ENCODE assay signal across 20 cellular contexts in the genomic region with DNA sequence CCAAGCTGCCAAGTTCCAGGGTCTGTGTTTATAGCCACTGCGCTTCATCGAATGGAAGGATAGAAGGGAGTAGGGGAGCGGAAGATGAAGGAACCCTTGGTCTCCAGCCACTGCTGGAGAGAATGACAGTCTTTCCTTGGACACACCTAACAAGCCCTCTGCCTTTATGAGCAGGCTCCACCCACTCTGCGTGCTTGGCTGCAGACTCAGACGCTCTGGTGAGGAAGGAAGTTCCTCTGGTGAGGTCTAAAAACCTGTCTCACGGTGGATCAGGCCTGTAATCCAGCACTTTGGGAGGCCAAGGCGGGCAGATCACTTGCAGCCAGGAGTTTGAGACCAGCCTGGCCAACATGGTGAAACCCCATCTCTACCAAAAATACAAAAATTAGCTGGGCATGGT. TPM values are rescaled to one million over a fixed set of nuclear protein-coding genes. Genes with fewer than 3 reads are reported as not detected.
DNase-seq lines count a peak whose midpoint lies in the region; ATAC-seq, FAIRE-seq and TF ChIP-seq lines count a peak whose summit lies in the region.
"Had no signal": no experiment of that assay in that cellular context is flagged by ENCODE, and none has a peak within 500 bp of the region (broad histone marks: within the 10 kb centered on the region; RNA-seq: fewer than 3 reads in every experiment).

No MANE protein-coding gene starts in this region.

- no peak overlapping the region for H3K9ac ChIP-seq in BLaER1 treated with 17β-estradiol and CSF1 and Interleukin-3, amounts not matched to agents 10 nM and 100 nM

- H3K27me3 ChIP-seq in BLaER1 treated with 17β-estradiol and CSF1 and Interleukin-3, amounts not matched to agents 10 nM and 100 nM: no peaks in the 10 kb centered on the region
- H3K27me3 ChIP-seq in bronchial epithelial cell (ENCODE audit: control insufficient read depth, insufficient read depth, low read length): no peaks in the 10 kb centered on the region
- H3K27me3 ChIP-seq: esophagus muscularis mucosa had no signal

- H3K4me1 ChIP-seq in BLaER1 treated with 17β-estradiol and CSF1 and Interleukin-3, amounts not matched to agents 10 nM and 100 nM: peaks cover 0 to 18% (median 7%) of the 10 kb centered on the region in 10 experiments; a peak in 8 of 20 replicates
- no peaks in the 10 kb centered on the region for H3K4me1 ChIP-seq in mucosa of descending colon (ENCODE audit: low read depth)

- H3K36me3 ChIP-seq in BLaER1 treated with 17β-estradiol and CSF1 and Interleukin-3, amounts not matched to agents 10 nM and 100 nM: no peaks in the 10 kb centered on the region
- H3K36me3 ChIP-seq in bronchial epithelial cell (ENCODE audit: control insufficient read depth, insufficient read depth, low read length) (no peaks in the 10 kb centered on the region), mucosa of descending colon (ENCODE audit: low read depth) (no peaks in the 10 kb centered on the region)
- H3K36me3 ChIP-seq: esophagus muscularis mucosa had no signal

- in situ Hi-C loops in GM13977 (cut with MboI; ENCODE audit: low pct_unique_long_range_greater_than_20kb, low sequenced_read_pairs, unreplicated experiment): no loop called here

- no peaks in the 10 kb centered on the region for H4K20me1 ChIP-seq in BLaER1 treated with 17β-estradiol and CSF1 and Interleukin-3, amounts not matched to agents 10 nM and 100 nM

- ATAC-seq in mucosa of descending colon (peak; percentile 97), HG02759 (IDR thresholded peaks at IDR 0.05; ENCODE audit: unreplicated experiment) (no peak), HG03571 (IDR thresholded peaks at IDR 0.05; ENCODE audit: unreplicated experiment) (no peak)

- no peak overlapping the region for H3K4me3 ChIP-seq in BLaER1 treated with 17β-estradiol and CSF1 and Interleukin-3, amounts not matched to agents 10 nM and 100 nM
- no peak overlapping the region for H3K4me3 ChIP-seq in Jurkat, Clone E6-1 (ENCODE audit: low read length)
- H3K4me3 ChIP-seq in bronchial epithelial cell (ENCODE audit: low read depth, low read length): no peak overlapping the region
- no peak overlapping the region for H3K4me3 ChIP-seq in mucosa of descending colon
- H3K4me3 ChIP-seq: esophagus muscularis mucosa had no signal

- FAIRE-seq in bronchial epithelial cell (lab: Jason Lieb, UNC): no peak

- no peak for TF ChIP-seq CTCF in bronchial epithelial cell (IDR thresholded peaks at IDR 0.05; ENCODE audit: insufficient read depth, low read length, severe bottlenecking)
- TF ChIP-seq CTCF in mucosa of descending colon (IDR thresholded peaks at IDR 0.05): no peak
- TF ChIP-seq CTCF in GM13977 (IDR thresholded peaks at IDR 0.05; ENCODE audit: extremely low read depth, insufficient read depth, missing control alignments): no peak

- intact Hi-C loops in mucosa of descending colon (cut with DNase I, micrococcal nuclease): no loop called here

- peak overlapping the region in 6 of 11 experiments; percentile 5 to 40 (median 10); a peak in 6 of 22 replicates for H3K4me2 ChIP-seq in BLaER1 treated with 17β-estradiol and CSF1 and Interleukin-3, amounts not matched to agents 10 nM and 100 nM

- no peak overlapping the region for H3K27ac ChIP-seq in BLaER1 treated with 17β-estradiol and CSF1 and Interleukin-3, amounts not matched to agents 10 nM and 100 nM
- H3K27ac ChIP-seq: esophagus muscularis mucosa, HL-60 had no signal

- peaks cover 1 to 7% (median 4%) of the 10 kb centered on the region in 11 experiments; a peak in 18 of 22 replicates for H3K9me3 ChIP-seq in BLaER1 treated with 17β-estradiol and CSF1 and Interleukin-3, amounts not matched to agents 10 nM and 100 nM (replicated peaks in 1 of 11)
- H3K9me3 ChIP-seq in mucosa of descending colon: no peaks in the 10 kb centered on the region

- peak; percentile 22 for DNase-seq in Jurkat, Clone E6-1 (ENCODE audit: low read depth, low spot score)
- DNase-seq in bronchial epithelial cell (ENCODE audit: low read depth): peak; percentile 73
- peak; percentile 73 to 84 (median 78) for DNase-seq in mucosa of descending colon
- DNase-seq in glomerular visceral epithelial cell (ENCODE audit: extremely low spot score): no peak
- no peak for DNase-seq in GM13977 (ENCODE audit: low spot score)
- DNase-seq: activated CD4-positive, alpha-beta T cell treated with anti-CD3 and anti-CD28 coated beads, Interleukin-2, amount 50 U/mL, for 48 hours; activated naive CD4-positive, alpha-beta T cell treated with Interleukin-2 at 50 U/mL for 16 hours; AML-193; central memory CD4-positive, alpha-beta T cell; GF-D8; MV-4-11; NCI-H2171 treated with DMSO at 0.1 percent for 48 hours; stimulated activated CD4-positive, alpha-beta T cell treated with anti-CD3 and anti-CD28 coated beads, Interleukin-2, amount 100 ng/mL, for 24 hours; T-helper 1 cell had no signal

RNA-seq across cellular contexts. Expression of gene MATN1, which starts 55.4 kb away (rescaled TPM):
- not detected for polyA plus RNA-seq in Jurkat, Clone E6-1 (2012; ENCODE audit: insufficient read depth, insufficient read length)
- total RNA-seq in bronchial epithelial cell (not detected in 2 replicates), mucosa of descending colon (under 1 TPM in 1 of 3 donors, not detected in 2; 0.22 TPM)
- total RNA-seq: esophagus muscularis mucosa, pulmonary artery endothelial cell had no signal

Comparison
In these comparisons a context has a peak if more than half of its experiments do, and no peak if none do; other contexts are left out.
1. DNase-seq: peak in Jurkat, Clone E6-1 (single experiment), bronchial epithelial cell (single experiment) and mucosa of descending colon (3 of 3); none in glomerular visceral epithelial cell (single experiment) and GM13977 (single experiment).